In the genomic region with DNA sequence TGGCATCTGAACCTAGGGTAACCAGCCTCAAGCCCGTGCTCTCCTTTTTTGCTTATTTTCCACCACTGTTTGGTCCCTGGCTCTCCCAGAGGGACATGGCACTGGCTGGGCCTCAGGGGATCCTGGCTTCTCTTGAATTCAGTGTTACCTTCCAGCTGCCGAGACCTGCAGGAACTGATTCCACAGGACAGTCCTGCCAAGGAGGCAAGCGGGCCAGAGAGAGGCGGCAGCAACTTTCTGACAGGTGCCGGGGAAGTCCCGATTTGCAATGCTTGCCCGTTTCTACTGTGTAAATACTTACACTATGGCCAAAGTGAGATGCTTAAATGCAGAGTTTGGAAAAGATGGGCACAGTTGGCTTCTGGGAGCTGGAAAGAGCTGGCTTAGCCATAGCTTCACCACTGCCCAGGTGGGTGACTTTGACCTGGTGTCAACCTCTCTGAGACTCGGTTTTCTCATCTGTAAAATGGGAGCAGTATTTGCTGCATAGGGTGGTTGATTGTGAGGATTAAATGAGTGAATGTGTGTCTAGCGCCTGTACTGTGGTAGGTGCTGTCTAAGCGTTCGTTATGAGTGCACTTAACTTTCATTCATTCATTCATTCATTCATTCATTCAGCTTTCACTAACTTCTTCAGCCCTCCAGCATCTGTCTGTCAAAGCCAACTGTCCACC, we compare ENCODE assay signal across 24 cellular contexts.
DNase-seq lines count a peak whose midpoint lies in the region; ATAC-seq and TF ChIP-seq lines count a peak whose summit lies in the region.
"Had no signal": no experiment of that assay in that cellular context is flagged by ENCODE, and none has a peak within 500 bp of the region (broad histone marks: within the 10 kb centered on the region; RNA-seq: fewer than 3 reads in every experiment).

No MANE protein-coding gene starts in this region.

- H3K27ac ChIP-seq in OCI-LY3 (ENCODE audit: low read length) (no peak overlapping the region), foreskin keratinocyte (peak overlapping the region; percentile 35), prostate gland (peak overlapping the region in 1 of 2 donors; percentile 49), psoas muscle (no peak overlapping the region)
- H3K27ac ChIP-seq: left ventricle myocardium inferior, tibial artery had no signal

- WGBS in prostate gland, result 49% methylated on average over 11 of the region's 11 CpGs
- 52 to 66% (median 61%) methylated on average over 11 of the region's 11 CpGs for WGBS in psoas muscle, 3 donors

- peaks cover 2% of the 10 kb centered on the region for H3K36me3 ChIP-seq in OCI-LY3 (replicated peaks; ENCODE audit: low read depth, low read length)
- no peaks in the 10 kb centered on the region for H3K36me3 ChIP-seq in prostate gland
- H3K36me3 ChIP-seq in psoas muscle (ENCODE audit: insufficient read depth in 1 of 2, low read depth in 1 of 2), result no peaks in the 10 kb centered on the region
- H3K36me3 ChIP-seq: BE2C, left ventricle myocardium inferior, sigmoid colon, tibial artery had no signal

- H2AFZ ChIP-seq in OCI-LY3 (ENCODE audit: low read depth, low read length), result no peak overlapping the region

- TF ChIP-seq CTCF in OCI-LY3 (IDR thresholded peaks at IDR 0.05; ENCODE audit: low read depth, low read length) (no peak), foreskin keratinocyte (conservative IDR thresholded peaks at IDR 0.05) (no peak), prostate gland (IDR thresholded peaks at IDR 0.05) (no peak), psoas muscle (IDR thresholded peaks at IDR 0.05) (no peak)

- TF ChIP-seq POLR2A in prostate gland (IDR thresholded peaks at IDR 0.05), result no peak

- peak; percentile 13 for DNase-seq in DMS53 (lab: John Stamatoyannopoulos, UW)
- DNase-seq in DMS53 treated with DMSO at 0.1 percent for 48 hours (lab: John Stamatoyannopoulos, UW; ENCODE audit: unreplicated experiment), result no peak
- DNase-seq in foreskin keratinocyte, result no peak
- peak; percentile 77 for DNase-seq in prostate gland (ENCODE audit: low spot score)
- no peak for DNase-seq in SK-N-DZ (ENCODE audit: low spot score)
- DNase-seq in GM03348 (ENCODE audit: low spot score), result no peak
- no peak for DNase-seq in psoas muscle
- DNase-seq: 8988T; activated CD4-positive, alpha-beta T cell treated with anti-CD3 and anti-CD28 coated beads for 4 hours; activated CD8-positive, alpha-beta memory T cell treated with anti-CD3 and anti-CD28 coated beads, Interleukin-2, amount 50 U/mL, for 4 hours; activated gamma-delta T cell treated with Interleukin-2 at 50 U/mL for 16 hours; aorta; BE2C; GDM1; left ventricle myocardium inferior; NCI-H187; NCI-H345; NK-92 treated with Interleukin-12 subunit alpha and Interleukin-12 subunit beta, amount 100 ng/mL, for 24 hours; nucleus accumbens; sigmoid colon; stimulated activated naive B cell treated with anti-CD40 and anti-IgM and Interleukin-4, amounts not matched to agents 10 μg/mL and 1 μg/mL and 100 μg/mL, for 72 hours; tibial artery had no signal

- ATAC-seq in foreskin keratinocyte (no peak), psoas muscle (no peak)
- ATAC-seq: stimulated activated naive B cell treated with anti-CD40 and anti-IgM and Interleukin-4, amounts not matched to agents 10 μg/mL and 1 μg/mL and 100 μg/mL, for 72 hours had no signal

- H3K27me3 ChIP-seq in OCI-LY3 (ENCODE audit: low read depth, low read length) (no peaks in the 10 kb centered on the region), foreskin keratinocyte (no peaks in the 10 kb centered on the region), prostate gland (replicated peaks; ENCODE audit: insufficient read depth) (no peaks in the 10 kb centered on the region), psoas muscle (ENCODE audit: insufficient read depth in 3 of 3, low read length in 2 of 3) (no peaks in the 10 kb centered on the region)
- H3K27me3 ChIP-seq: BE2C, sigmoid colon, tibial artery had no signal

- peaks cover 21% of the 10 kb centered on the region for H3K4me1 ChIP-seq in OCI-LY3 (ENCODE audit: low read length)
- peaks cover 22% of the 10 kb centered on the region for H3K4me1 ChIP-seq in foreskin keratinocyte
- peaks cover 4% of the 10 kb centered on the region for H3K4me1 ChIP-seq in prostate gland (replicated peaks)
- no peaks in the 10 kb centered on the region for H3K4me1 ChIP-seq in psoas muscle
- H3K4me1 ChIP-seq: BE2C had no signal

- intact Hi-C loops in prostate gland (cut with DNase I), result no loop called here
- intact Hi-C loops in psoas muscle (cut with DNase I), result no loop called here

- H3K79me2 ChIP-seq in OCI-LY3 (ENCODE audit: low read length), result peaks cover 74% of the 10 kb centered on the region

- H4K20me1 ChIP-seq in OCI-LY3 (ENCODE audit: insufficient read depth, low read length), result peaks cover 89% of the 10 kb centered on the region

- no peak overlapping the region for H3K9ac ChIP-seq in OCI-LY3 (ENCODE audit: low read length)

- H3K4me2 ChIP-seq in OCI-LY3 (ENCODE audit: low read length), result peak overlapping the region; percentile 52

- H3K9me3 ChIP-seq in OCI-LY3 (ENCODE audit: insufficient read depth, low read length), result no peaks in the 10 kb centered on the region
- H3K9me3 ChIP-seq in prostate gland, result no peaks in the 10 kb centered on the region
- H3K9me3 ChIP-seq in psoas muscle, result no peaks in the 10 kb centered on the region
- H3K9me3 ChIP-seq: BE2C, left ventricle myocardium inferior, mucosa of descending colon, sigmoid colon, tibial artery had no signal

- no peak overlapping the region for H3K4me3 ChIP-seq in OCI-LY3 (ENCODE audit: low read length)
- no peak overlapping the region for H3K4me3 ChIP-seq in prostate gland
- H3K4me3 ChIP-seq in psoas muscle, result no peak overlapping the region
- H3K4me3 ChIP-seq: left ventricle myocardium inferior, mucosa of descending colon, sigmoid colon, tibial artery had no signal

Comparison
In these comparisons a context has a peak if more than half of its experiments do, and no peak if none do; other contexts are left out.
1. DNase-seq: peak in DMS53 (single experiment) and prostate gland (single experiment); none in DMS53 treated with DMSO at 0.1 percent for 48 hours (single experiment), foreskin keratinocyte (0 of 2), SK-N-DZ (single experiment), GM03348 (single experiment) and psoas muscle (0 of 2).